Comparison of ENCODE assay signal across 19 cellular contexts in the genomic region with DNA sequence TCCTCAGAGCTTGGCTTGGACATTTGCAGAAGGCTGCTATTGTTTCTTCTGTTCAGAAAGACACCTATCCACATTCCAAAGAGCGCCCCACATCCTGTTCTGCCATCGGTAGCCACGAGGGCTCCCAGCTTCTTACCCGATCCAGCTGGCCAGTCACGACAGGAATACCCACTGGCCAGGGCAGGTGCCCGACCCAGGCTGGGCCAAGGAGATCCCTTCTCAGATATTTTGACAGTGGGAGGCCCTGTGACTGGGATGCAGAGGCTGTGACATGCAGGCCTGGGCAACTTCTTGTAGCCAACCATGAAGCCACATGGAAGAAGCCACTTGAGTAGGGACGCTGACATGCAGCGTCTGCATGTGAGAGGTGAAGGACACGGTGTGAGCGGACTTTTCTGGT. TPM values are rescaled to one million over a fixed set of nuclear protein-coding genes. Genes with fewer than 3 reads are reported as not detected.
"Had no signal": no experiment of that assay in that cellular context is flagged by ENCODE, and none has a peak within 500 bp of the region (broad histone marks: within the 10 kb centered on the region; RNA-seq: fewer than 3 reads in every experiment).

No MANE protein-coding gene starts in this region.

- H3K4me3 ChIP-seq: esophagus muscularis mucosa, gastrocnemius medialis, heart right ventricle, left lung, suprapubic skin, tibial artery, upper lobe of left lung, vagina had no signal

- H3K36me3 ChIP-seq: esophagus muscularis mucosa, gastrocnemius medialis, heart right ventricle, left lung, suprapubic skin, tibial artery, upper lobe of left lung, vagina had no signal

- H3K27ac ChIP-seq: epithelial cell of prostate, esophagus muscularis mucosa, gastrocnemius medialis, heart right ventricle, left lung, suprapubic skin, tibial artery, upper lobe of left lung, vagina had no signal

- H3K4me1 ChIP-seq: gastrocnemius medialis, left lung, tibial artery, upper lobe of left lung had no signal

- H3K9me3 ChIP-seq: esophagus muscularis mucosa, gastrocnemius medialis, heart right ventricle, left lung, suprapubic skin, tibial artery, upper lobe of left lung, vagina had no signal

- DNase-seq: effector memory CD4-positive, alpha-beta T cell; gastrocnemius medialis; hypothalamus; naive thymus-derived CD8-positive, alpha-beta T cell; small intestine; stimulated activated CD4-positive, alpha-beta T cell treated with anti-CD3 and anti-CD28 coated beads, Interleukin-2, amount 100 ng/mL, for 48 hours; stimulated activated naive CD4-positive, alpha-beta T cell treated with Interleukin-2 at 50 U/mL for 16 hours; tibial artery had no signal

- ATAC-seq: gastrocnemius medialis; heart right ventricle; left lung; naive thymus-derived CD8-positive, alpha-beta T cell; right cardiac atrium had no signal

- H3K27me3 ChIP-seq: esophagus muscularis mucosa, gastrocnemius medialis, heart right ventricle, suprapubic skin, tibial artery, upper lobe of left lung, vagina had no signal

RNA-seq across cellular contexts. Expression of a gene that starts 34.5 kb away (rescaled TPM):
- total RNA-seq: lung microvascular endothelial cell; mononuclear cell; naive thymus-derived CD8-positive, alpha-beta T cell had no signal
- polyA plus RNA-seq: naive thymus-derived CD8-positive, alpha-beta T cell; neural cell had no signal

RNA-seq across cellular contexts. Expression of a gene that starts 57.4 kb away (rescaled TPM):
- polyA plus RNA-seq: naive thymus-derived CD8-positive, alpha-beta T cell had no signal
